14 cellular contexts compared by ENCODE assay signal in the genomic region with DNA sequence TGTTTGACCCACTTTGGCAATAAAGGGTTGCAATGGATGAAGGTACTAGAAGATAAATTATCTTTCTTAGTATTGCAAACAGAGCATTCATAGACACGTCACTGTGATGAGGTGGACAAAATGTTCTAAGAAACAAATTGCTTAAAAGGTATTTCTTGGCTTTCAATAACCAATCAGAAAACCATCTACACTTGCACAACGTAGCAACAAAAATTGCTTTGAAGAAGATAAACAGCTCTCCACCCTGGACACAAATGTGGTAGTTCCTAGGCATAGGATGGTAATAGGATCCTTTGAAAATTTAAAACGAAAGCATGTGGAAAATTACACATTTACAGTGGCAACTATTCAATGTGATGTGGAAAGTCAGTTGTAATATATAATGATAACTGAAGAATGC.
"Had no signal": no experiment of that assay in that cellular context is flagged by ENCODE, and none has a peak within 500 bp of the region (broad histone marks: within the 10 kb centered on the region; RNA-seq: fewer than 3 reads in every experiment).

No MANE protein-coding gene starts in this region.

- ATAC-seq: left lung; right lobe of liver; stimulated activated naive B cell treated with anti-CD40 and anti-IgM and Interleukin-4, amounts not matched to agents 10 μg/mL and 1 μg/mL and 100 μg/mL, for 72 hours had no signal

- H3K36me3 ChIP-seq: colonic mucosa, left lung, right lobe of liver, spleen, transverse colon, vagina had no signal

- H3K4me3 ChIP-seq: colonic mucosa, left lung, right lobe of liver, spleen, transverse colon, vagina had no signal

- H3K9me3 Mint-ChIP-seq: endodermal cell; stimulated activated naive B cell treated with anti-CD40 and anti-IgM and Interleukin-4, amounts not matched to agents 10 μg/mL and 1 μg/mL and 100 μg/mL, for 72 hours had no signal

- H3K36me3 Mint-ChIP-seq: activated naive CD8-positive, alpha-beta T cell; stimulated activated naive B cell treated with anti-CD40 and anti-IgM and Interleukin-4, amounts not matched to agents 10 μg/mL and 1 μg/mL and 100 μg/mL, for 72 hours had no signal

- H3K4me1 Mint-ChIP-seq: endodermal cell; stimulated activated naive B cell treated with anti-CD40 and anti-IgM and Interleukin-4, amounts not matched to agents 10 μg/mL and 1 μg/mL and 100 μg/mL, for 72 hours had no signal

- H3K27ac ChIP-seq: colonic mucosa, epithelial cell of prostate, left lung, right lobe of liver, transverse colon, vagina had no signal

- H3K27me3 ChIP-seq: colonic mucosa, left lung, right lobe of liver, spleen, transverse colon, vagina had no signal

- H3K27me3 Mint-ChIP-seq: activated naive CD8-positive, alpha-beta T cell; stimulated activated naive B cell treated with anti-CD40 and anti-IgM and Interleukin-4, amounts not matched to agents 10 μg/mL and 1 μg/mL and 100 μg/mL, for 72 hours had no signal

- H3K27ac Mint-ChIP-seq: activated naive CD8-positive, alpha-beta T cell; endodermal cell; stimulated activated naive B cell treated with anti-CD40 and anti-IgM and Interleukin-4, amounts not matched to agents 10 μg/mL and 1 μg/mL and 100 μg/mL, for 72 hours had no signal

- H3K4me1 ChIP-seq: colonic mucosa, left lung, right lobe of liver, spleen, transverse colon had no signal

- H3K9me3 ChIP-seq: colonic mucosa, left lung, right lobe of liver, spleen, transverse colon, vagina had no signal

- H3K4me3 Mint-ChIP-seq: activated naive CD8-positive, alpha-beta T cell; endodermal cell; stimulated activated naive B cell treated with anti-CD40 and anti-IgM and Interleukin-4, amounts not matched to agents 10 μg/mL and 1 μg/mL and 100 μg/mL, for 72 hours had no signal

- DNase-seq: activated CD4-positive, alpha-beta T cell treated with anti-CD3 and anti-CD28 coated beads, Interleukin-2, amount 50 U/mL, for 4 hours; amniotic stem cell; central memory CD4-positive, alpha-beta T cell; colonic mucosa; endodermal cell; left lung; right lobe of liver; spleen; stimulated activated naive B cell treated with anti-CD40 and anti-IgM and Interleukin-4, amounts not matched to agents 10 μg/mL and 1 μg/mL and 100 μg/mL, for 72 hours; SW 1271; transverse colon had no signal
